12 cellular contexts compared by ENCODE assay signal in the genomic region with DNA sequence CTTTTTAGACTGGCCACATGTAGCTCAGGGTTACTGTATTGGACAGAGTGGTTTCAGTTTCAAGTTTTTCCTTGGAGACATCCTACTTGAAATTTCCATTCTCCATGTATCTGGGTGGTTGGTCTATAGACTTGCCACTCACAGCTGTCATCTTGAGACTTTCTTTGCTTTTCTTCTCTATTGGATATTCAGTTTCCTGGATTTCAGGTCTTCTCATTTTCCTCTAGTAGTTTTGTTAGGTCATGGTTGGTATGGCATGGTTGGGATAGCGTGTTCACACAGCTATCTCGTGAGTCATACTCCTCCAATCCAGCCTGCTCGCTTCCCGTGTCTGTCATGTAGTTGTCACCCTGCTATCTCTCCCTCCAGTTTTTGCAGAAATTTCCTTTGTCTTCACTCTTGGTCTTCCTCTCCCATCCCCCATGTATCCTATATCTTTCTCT. TPM values are rescaled to one million over a fixed set of nuclear protein-coding genes. Genes with fewer than 3 reads are reported as not detected.
DNase-seq lines count a peak whose midpoint lies in the region; ATAC-seq, FAIRE-seq and TF ChIP-seq lines count a peak whose summit lies in the region.
"Had no signal": no experiment of that assay in that cellular context is flagged by ENCODE, and none has a peak within 500 bp of the region (broad histone marks: within the 10 kb centered on the region; RNA-seq: fewer than 3 reads in every experiment).

No MANE protein-coding gene starts in this region.

- TF ChIP-seq CTCF in right lobe of liver (IDR thresholded peaks at IDR 0.05): no peak
- TF ChIP-seq CTCF in HepG2 (CRISPR knock-in tag; IDR thresholded peaks at IDR 0.05): no peak
- TF ChIP-seq CTCF in tibial nerve (IDR thresholded peaks at IDR 0.05): no peak

- ATAC-seq in right lobe of liver: peak in 3 of 4 donors; percentile 39 to 68 (median 49)
- ATAC-seq in HepG2: no peak
- peak; percentile 56 for ATAC-seq in SK-N-SH treated with all-trans-retinoic acid at 6 μM for 48 hours
- ATAC-seq in GM19023 (IDR thresholded peaks at IDR 0.05; ENCODE audit: unreplicated experiment): no peak
- ATAC-seq: CD8-positive, alpha-beta T cell; pancreas had no signal

- H4K20me1 ChIP-seq in HepG2 (ENCODE audit: insufficient read depth, low read length): no peaks in the 10 kb centered on the region

- no peak for TF ChIP-seq EP300 in HepG2 (IDR thresholded peaks at IDR 0.05; ENCODE audit: low read depth in 2 of 2, low read length in 2 of 2)
- no peak for TF ChIP-seq EP300 in HepG2 (CRISPR knock-in tag; IDR thresholded peaks at IDR 0.05; ENCODE audit: borderline replicate concordance)
- TF ChIP-seq EP300 in tibial nerve (IDR thresholded peaks at IDR 0.05): no peak

- H3K4me2 ChIP-seq in HepG2 (ENCODE audit: low read depth, low read length): no peak overlapping the region

- intact Hi-C loops in right lobe of liver (cut with DNase I): loop anchor here in 1 of 2 donors (10.0 kb wide), 1 partner anchor 64 kb away; no protein-coding TSS in a partner anchor
- intact Hi-C loops in HepG2 (cut with micrococcal nuclease; ENCODE audit: unreplicated experiment): no loop called here

- H3K36me3 ChIP-seq in right lobe of liver (no peaks in the 10 kb centered on the region), HepG2 (replicated peaks in 1 of 2; ENCODE audit: control insufficient read depth in 1 of 2, insufficient read depth in 2 of 2, low read length in 2 of 2) (peaks cover 14 to 20% of the 10 kb centered on the region in 2 experiments; a peak in 4 of 5 replicates), H7 (replicated peaks; ENCODE audit: control insufficient read depth, insufficient read depth, low read length) (peaks cover 6% of the 10 kb centered on the region), tibial nerve (peaks cover 0 to 26% (median 7%) of the 10 kb centered on the region in 3 donors)

- CTCF ChIA-PET in HepG2 (lab: Yijun Ruan, JAX; ENCODE audit: low intra/inter-chr PET ratio, low total read pairs): no interaction called here

- no peak overlapping the region for H3K9ac ChIP-seq in HepG2 (ENCODE audit: insufficient read depth, low read depth, low read length)

- H3K27ac ChIP-seq in right lobe of liver: no peak overlapping the region
- H3K27ac ChIP-seq in HepG2 (ENCODE audit: extremely low read length, insufficient read depth, low read length): no peak overlapping the region
- no peak overlapping the region for H3K27ac ChIP-seq in tibial nerve
- H3K27ac ChIP-seq: pancreas had no signal

- 48% methylated on average over 3 of the region's 4 CpGs for WGBS in right lobe of liver (ENCODE audit: insufficient coverage, low coverage, low lambda C conversion rate, missing lambda C conversion rate)
- 72% methylated on average over 4 of the region's 4 CpGs for WGBS in HepG2 (ENCODE audit: low lambda C conversion rate)
- WGBS in tibial nerve, 2 donors: 81 to 85% methylated on average over 4 of the region's 4 CpGs

- no peak overlapping the region for H3K4me3 ChIP-seq in right lobe of liver
- no peak overlapping the region for H3K4me3 ChIP-seq in HepG2 (replicated peaks in 1 of 3; ENCODE audit: insufficient read depth in 1 of 3, low read depth in 2 of 3, low read length in 3 of 3)
- H3K4me3 ChIP-seq in H7 (ENCODE audit: insufficient read depth, low read depth, low read length): no peak overlapping the region
- H3K4me3 ChIP-seq in tibial nerve: no peak overlapping the region
- H3K4me3 ChIP-seq: dorsolateral prefrontal cortex, pancreas had no signal

- peaks cover 4% of the 10 kb centered on the region for H3K79me2 ChIP-seq in HepG2 (ENCODE audit: insufficient read depth, low read length)

- H3K9me3 ChIP-seq in right lobe of liver: no peaks in the 10 kb centered on the region
- H3K9me3 ChIP-seq in HepG2 (ENCODE audit: low read length): no peaks in the 10 kb centered on the region
- no peaks in the 10 kb centered on the region for H3K9me3 ChIP-seq in tibial nerve
- H3K9me3 ChIP-seq: pancreas had no signal

- BruUV-seq in HepG2 (replicated peaks; lab: Mats Ljungman, UMichigan): no TSS peak

- POLR2A ChIA-PET in HepG2 (lab: Yijun Ruan, JAX): no interaction called here

- in situ Hi-C loops in HepG2 (cut with HindIII; ENCODE audit: extremely low pct_ligation_motif_present, low pct_unique_long_range_greater_than_20kb): no loop called here

- H3K4me1 ChIP-seq in right lobe of liver (peaks cover 0 to 5% (median 0%) of the 10 kb centered on the region in 4 donors), HepG2 (ENCODE audit: insufficient read depth, low read length) (peaks cover 30% of the 10 kb centered on the region), tibial nerve (peaks cover 0 to 24% (median 8%) of the 10 kb centered on the region in 4 donors)

- DNase-seq in right lobe of liver (no peak), HepG2 (ENCODE audit: low spot score) (no peak), fibroblast of gingiva (ENCODE audit: low read depth) (peak; percentile 45), H7 (no peak), tibial nerve (ENCODE audit: low spot score in 2 of 2) (no peak), epidermal melanocyte (ENCODE audit: insufficient read length, low spot score) (no peak)
- DNase-seq: CD8-positive, alpha-beta T cell; dorsolateral prefrontal cortex; NCI-H2081; pancreas had no signal

- H3K27me3 ChIP-seq in right lobe of liver (no peaks in the 10 kb centered on the region), HepG2 (ENCODE audit: control insufficient read depth in 1 of 2, insufficient read depth in 2 of 2, low read length in 2 of 2) (no peaks in the 10 kb centered on the region), H7 (ENCODE audit: control insufficient read depth, insufficient read depth, low read length) (no peaks in the 10 kb centered on the region), tibial nerve (no peaks in the 10 kb centered on the region)
- H3K27me3 ChIP-seq: dorsolateral prefrontal cortex, pancreas had no signal

- TF ChIP-seq POLR2A in right lobe of liver (IDR thresholded peaks at IDR 0.05): no peak
- no peak for TF ChIP-seq POLR2A in HepG2 (IDR thresholded peaks at IDR 0.05; ENCODE audit: insufficient read depth in 1 of 2, low read depth in 2 of 2, low read length in 2 of 2)
- TF ChIP-seq POLR2A in tibial nerve (IDR thresholded peaks at IDR 0.05): no peak

- TF ChIP-seq RAD21 in HepG2 (CRISPR knock-in tag; IDR thresholded peaks at IDR 0.05): no peak

- FAIRE-seq in HepG2 (lab: Jason Lieb, UNC): no peak
- FAIRE-seq: pancreas had no signal

- H2AFZ ChIP-seq in HepG2 (ENCODE audit: low read length): no peak overlapping the region

TF ChIP-seq in HepG2, 621 proteins besides CTCF, POLR2A, EP300 and RAD21 (continues in another document):
- TF ChIP-seq LCORL (IDR thresholded peaks at IDR 0.05) (no peak), LCORL (CRISPR knock-in tag; IDR thresholded peaks at IDR 0.05) (no peak), ZNF577 (CRISPR knock-in tag; IDR thresholded peaks at IDR 0.05; ENCODE audit: borderline replicate concordance, low read depth) (no peak), HDAC6 (IDR thresholded peaks at IDR 0.05; ENCODE audit: low read depth, low read length) (no peak)
- TF ChIP-seq, protein P1, sequence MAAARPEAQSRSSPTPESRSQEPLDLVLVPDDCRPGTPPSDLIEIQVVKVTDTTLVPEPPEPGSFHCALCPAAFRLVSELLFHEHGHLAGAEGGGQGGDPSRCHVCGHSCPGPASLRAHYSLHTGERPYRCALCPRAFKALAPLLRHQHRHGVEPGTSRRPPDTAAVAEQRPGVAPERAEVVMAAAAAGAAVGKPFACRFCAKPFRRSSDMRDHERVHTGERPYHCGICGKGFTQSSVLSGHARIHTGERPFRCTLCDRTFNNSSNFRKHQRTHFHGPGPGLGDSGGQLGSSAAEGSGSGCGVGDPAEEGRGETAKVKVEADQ (CRISPR knock-in tag; IDR thresholded peaks at IDR 0.05; ENCODE audit: borderline replicate concordance): no peak

RNA-seq across cellular contexts. Expression of gene PTPN1, which starts 48.3 kb away (rescaled TPM):
- 10 to 100 TPM in 5 of 6 experiments, 1 to 10 TPM in 1; 9.5 to 14.9 (median 12.6) TPM for total RNA-seq in right lobe of liver
- total RNA-seq in HepG2 (2016; rRNA removed; fragmentation: Illumina TruSeq; extraction: Trizol): 33.3 and 37.2 TPM in 2 replicates
- 4.1 and 4.3 TPM in 2 replicates for total RNA-seq in HepG2 (2016; cell fraction: cytosol; rRNA removed; fragmentation: Illumina TruSeq; extraction: Trizol; ENCODE audit: low read depth)
- 31.0 and 34.8 TPM in 2 replicates for total RNA-seq in HepG2 (2016; cell fraction: insoluble cytoplasmic fraction; rRNA removed; fragmentation: Illumina TruSeq; extraction: Trizol)
- 16.1 and 17.5 TPM in 2 replicates for total RNA-seq in HepG2 (2016; cell fraction: membrane; rRNA removed; fragmentation: Illumina TruSeq; extraction: Trizol)
- 22.9 and 26.4 TPM in 2 replicates for total RNA-seq in HepG2 (2016; cell fraction: nucleus; rRNA removed; fragmentation: Illumina TruSeq; extraction: Trizol)
- polyA plus RNA-seq in HepG2 (2011; rRNA removed): 16.8 and 17.7 TPM in 2 replicates
- polyA plus RNA-seq in HepG2 (2011; cell fraction: cytosol; rRNA removed): 14.7 and 18.4 TPM in 2 replicates
- polyA plus RNA-seq in HepG2 (2011; cell fraction: nucleus; rRNA removed): 21.4 and 23.7 TPM in 2 replicates
- polyA plus RNA-seq in HepG2 (2012): 20.9 and 24.3 TPM in 2 replicates
- 2.4 and 2.5 TPM in 2 replicates for polyA plus RNA-seq in HepG2 (2016; cell fraction: cytosol; fragmentation: Illumina TruSeq; extraction: Trizol; ENCODE audit: low read depth)
- polyA plus RNA-seq in HepG2 (2016; cell fraction: insoluble cytoplasmic fraction; fragmentation: Illumina TruSeq; extraction: Trizol; ENCODE audit: low read depth): 33.0 and 39.3 TPM in 2 replicates
- polyA plus RNA-seq in HepG2 (2016; cell fraction: membrane; fragmentation: Illumina TruSeq; extraction: Trizol; ENCODE audit: low read depth): 9.4 and 10.0 TPM in 2 replicates
- polyA plus RNA-seq in HepG2 (2016; cell fraction: nucleus; fragmentation: Illumina TruSeq; extraction: Trizol; ENCODE audit: insufficient read depth, low read depth): 31.1 and 31.8 TPM in 2 replicates
- 27.4 and 30.1 TPM in 2 replicates for polyA minus RNA-seq in HepG2 (2011; rRNA and poly(A)+ RNA removed; ENCODE audit: low replicate concordance)
- 12.4 and 15.0 TPM in 2 replicates for polyA minus RNA-seq in HepG2 (2011; cell fraction: cytosol; rRNA and poly(A)+ RNA removed)
- 23.0 and 24.9 TPM in 2 replicates for polyA minus RNA-seq in HepG2 (2011; cell fraction: nucleus; rRNA and poly(A)+ RNA removed)
- total RNA-seq in H7 (2014; rRNA removed; shearing (Covaris generic)): 33.0 and 38.7 TPM in 2 replicates
- total RNA-seq in tibial nerve: 10 to 100 TPM; 20.7 to 26.7 (median 23.7) TPM

Comparison
In these comparisons a context has a peak if more than half of its experiments do, and no peak if none do; other contexts are left out.
1. ATAC-seq: peak in right lobe of liver (3 of 4) and SK-N-SH treated with all-trans-retinoic acid at 6 μM for 48 hours (single experiment); none in HepG2 (single experiment) and GM19023 (single experiment).